In the genomic region with DNA sequence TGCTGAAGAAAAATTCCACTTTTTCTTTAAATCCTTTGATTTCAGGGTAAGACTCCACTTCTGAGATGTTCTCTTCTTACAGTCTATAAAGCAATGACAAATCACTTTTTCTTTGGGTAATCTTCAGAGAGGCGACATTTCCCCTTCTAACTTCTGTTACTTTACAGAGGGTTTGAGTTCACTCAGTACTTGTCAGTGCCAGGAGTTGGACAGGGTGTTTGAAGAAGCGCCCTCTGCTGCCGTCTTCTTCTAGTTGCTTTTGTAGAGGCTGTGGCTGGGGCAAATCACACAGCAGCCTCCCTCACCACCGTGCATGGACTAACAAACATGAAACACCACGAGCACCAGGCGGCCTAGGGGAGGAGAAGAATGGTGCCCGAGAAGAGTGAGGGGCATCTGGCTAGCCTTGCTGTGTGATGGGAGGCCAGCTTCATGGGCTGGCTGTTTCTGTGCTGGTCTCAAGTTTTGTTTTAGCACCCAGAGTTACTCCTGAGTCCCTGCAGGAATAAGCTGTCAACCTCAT, we compare ENCODE assay signal across 8 cellular contexts. TPM values are rescaled to one million over a fixed set of nuclear protein-coding genes. Genes with fewer than 3 reads are reported as not detected.
DNase-seq lines count a peak whose midpoint lies in the region; ATAC-seq and TF ChIP-seq lines count a peak whose summit lies in the region.

A gene with protein sequence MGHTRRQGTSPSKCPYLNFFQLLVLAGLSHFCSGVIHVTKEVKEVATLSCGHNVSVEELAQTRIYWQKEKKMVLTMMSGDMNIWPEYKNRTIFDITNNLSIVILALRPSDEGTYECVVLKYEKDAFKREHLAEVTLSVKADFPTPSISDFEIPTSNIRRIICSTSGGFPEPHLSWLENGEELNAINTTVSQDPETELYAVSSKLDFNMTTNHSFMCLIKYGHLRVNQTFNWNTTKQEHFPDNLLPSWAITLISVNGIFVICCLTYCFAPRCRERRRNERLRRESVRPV (minus strand): TSS at position 174 of the 523 bp plus-strand sequence. CDS start 1,886 bp downstream, outside the sequence.

- ATAC-seq in GM18505 (IDR thresholded peaks at IDR 0.05; ENCODE audit: unreplicated experiment), result peak; percentile 51
- ATAC-seq in HG02798 (IDR thresholded peaks at IDR 0.05; ENCODE audit: poor library complexity, unreplicated experiment), result peak; percentile 65

- H3K9me3 Mint-ChIP-seq in neural crest cell, result peaks cover 2% of the 10 kb centered on the region

- TF ChIP-seq CTCF in epithelial cell of esophagus (IDR thresholded peaks at IDR 0.05; ENCODE audit: insufficient read depth, low read depth, low read length, missing control alignments) (peak; percentile 52), neural crest cell (conservative IDR thresholded peaks at IDR 0.05) (peak; percentile 47)

- no peak within 1 kb of the TSS for H3K27ac Mint-ChIP-seq in neural crest cell (ENCODE audit: unreplicated experiment)

- H3K4me3 ChIP-seq in epithelial cell of esophagus (ENCODE audit: low read length), result no peak within 1 kb of the TSS

- DNase-seq in AG08396 (ENCODE audit: low spot score) (peak; percentile 32), NCI-H146 treated with DMSO at 0.1 percent for 48 hours (lab: John Stamatoyannopoulos, UW; ENCODE audit: unreplicated experiment) (peak; percentile 45), epithelial cell of esophagus (ENCODE audit: low read depth) (peak; percentile 60), neural crest cell (ENCODE audit: low read depth, low spot score) (peak; percentile 14), NCI-H2081 (lab: John Stamatoyannopoulos, UW) (no peak)
- peak; percentile 49 for DNase-seq in activated CD4-positive, alpha-beta T cell treated with anti-CD3 and anti-CD28 coated beads for 4 hours

- H3K36me3 Mint-ChIP-seq in neural crest cell (ENCODE audit: low read depth), result no peaks in the 10 kb centered on the region

- peak; percentile 52 for TF ChIP-seq POLR2A in GM18505 (IDR thresholded peaks at IDR 0.05; ENCODE audit: borderline replicate concordance, extremely low read depth, insufficient read depth, insufficient read length)

- no peaks in the 10 kb centered on the region for H3K27me3 Mint-ChIP-seq in neural crest cell (ENCODE audit: low read depth)

- peaks cover 4% of the 10 kb centered on the region for H3K4me1 Mint-ChIP-seq in neural crest cell

- H3K4me3 Mint-ChIP-seq in neural crest cell, result no peak within 1 kb of the TSS

RNA-seq across cellular contexts. Expression of the gene that starts here (rescaled TPM):
- total RNA-seq in neural crest cell, result not detected in 2 replicates

Comparison
In these comparisons a context has a peak if more than half of its experiments do, and no peak if none do; other contexts are left out.
1. Peak in DNase-seq in neural crest cell; RNA of the gene not detected or under 1 TPM.
2. DNase-seq: peak in AG08396 (single experiment), NCI-H146 treated with DMSO at 0.1 percent for 48 hours (single experiment), activated CD4-positive, alpha-beta T cell treated with anti-CD3 and anti-CD28 coated beads for 4 hours (2 of 2) and epithelial cell of esophagus (single experiment); none in NCI-H2081 (0 of 2).